In the genomic region with DNA sequence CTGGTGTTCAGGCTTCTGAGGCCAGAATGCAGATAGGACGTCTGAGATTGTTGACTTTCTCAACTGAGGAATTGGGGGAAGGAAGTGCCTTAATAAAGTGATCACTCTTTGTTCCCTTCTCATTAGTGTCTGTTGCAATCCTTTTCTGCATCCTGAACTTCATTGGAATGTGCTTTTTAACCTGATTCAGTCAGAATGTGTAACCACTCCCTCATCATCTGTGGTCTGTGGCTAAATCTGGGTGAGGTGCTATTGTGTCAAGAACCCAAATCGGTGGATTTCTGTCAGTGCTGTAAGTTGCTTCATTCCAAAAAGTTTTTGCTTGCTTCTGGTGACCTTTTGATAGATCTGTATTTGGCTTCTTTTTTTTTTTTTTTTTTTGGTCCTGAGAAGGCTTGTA, we compare ENCODE assay signal across 2 cellular contexts.
TF ChIP-seq lines count a peak whose summit lies in the region.

No MANE protein-coding gene starts in this region.

TF ChIP-seq in IMR-90, 13 proteins besides CTCF, POLR2A, EP300 and RAD21:
- TF ChIP-seq NFE2L2 (IDR thresholded peaks at IDR 0.05; ENCODE audit: low read depth, low read length) = no peak
- TF ChIP-seq CEBPB (IDR thresholded peaks at IDR 0.05; ENCODE audit: low read depth, low read length) = peak; percentile 78

TF ChIP-seq in GM12878, 131 proteins besides CTCF, POLR2A, EP300 and RAD21:
- TF ChIP-seq RUNX3 (IDR thresholded peaks at IDR 0.05; ENCODE audit: low read length) = peak; percentile 8; the same call in 1 of the 2 replicates
- TF ChIP-seq, protein P1, sequence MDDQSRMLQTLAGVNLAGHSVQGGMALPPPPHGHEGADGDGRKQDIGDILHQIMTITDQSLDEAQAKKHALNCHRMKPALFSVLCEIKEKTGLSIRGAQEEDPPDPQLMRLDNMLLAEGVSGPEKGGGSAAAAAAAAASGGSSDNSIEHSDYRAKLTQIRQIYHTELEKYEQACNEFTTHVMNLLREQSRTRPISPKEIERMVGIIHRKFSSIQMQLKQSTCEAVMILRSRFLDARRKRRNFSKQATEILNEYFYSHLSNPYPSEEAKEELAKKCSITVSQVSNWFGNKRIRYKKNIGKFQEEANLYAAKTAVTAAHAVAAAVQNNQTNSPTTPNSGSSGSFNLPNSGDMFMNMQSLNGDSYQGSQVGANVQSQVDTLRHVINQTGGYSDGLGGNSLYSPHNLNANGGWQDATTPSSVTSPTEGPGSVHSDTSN (IDR thresholded peaks at IDR 0.05; ENCODE audit: insufficient replicate concordance, low read depth, low read length) = no peak
